In genomic region chr15:40915106-40915661, GRCh38 we compare ENCODE assay signal across 13 cellular contexts. TPM values are rescaled to one million over a fixed set of nuclear protein-coding genes. Genes with fewer than 3 reads are reported as not detected.
"Had no signal": no experiment of that assay in that cellular context is flagged by ENCODE, and none has a peak within 500 bp of the region (broad histone marks: within the 10 kb centered on the region; RNA-seq: fewer than 3 reads in every experiment).

No MANE protein-coding gene starts in this region.

- H3K4me3 ChIP-seq: cardiac muscle cell, thyroid gland, vagina had no signal

- DNase-seq: activated CD4-positive, alpha-beta T cell treated with anti-CD3 and anti-CD28 coated beads, Interleukin-2, amount 50 U/mL, for 1 hour; activated CD4-positive, CD25-positive, alpha-beta regulatory T cell; activated naive CD4-positive, alpha-beta T cell treated with anti-CD3 and anti-CD28 coated beads for 36 hours; activated T-cell treated with anti-CD3 and anti-CD28 coated beads for 4 hours; hippocampal formation; mesenchymal stem cell; stimulated activated CD4-positive, alpha-beta T cell treated with anti-CD3 and anti-CD28 coated beads, Interleukin-4, amount 100 ng/mL, for 4 hours; T-helper 17 cell; thyroid gland had no signal

- H3K27me3 ChIP-seq: thyroid gland, vagina had no signal

- H3K27ac ChIP-seq: cardiac muscle cell, vagina had no signal

- ATAC-seq: activated T-helper 17 cell treated with anti-CD3 and anti-CD28 coated beads, Interleukin-2, amount 50 U/mL, for 72 hours; natural killer cell treated with Interleukin-12 subunit alpha and Interleukin-12 subunit beta and Interleukin-15 and Interleukin-18, amount 100 ng/mL, for 72 hours; T-helper 17 cell had no signal

- H3K36me3 ChIP-seq: cardiac muscle cell, thyroid gland, vagina had no signal

- H3K9me3 ChIP-seq: thyroid gland, vagina had no signal

RNA-seq across cellular contexts. Expression of gene DLL4, which starts 14.0 kb away (rescaled TPM):
- total RNA-seq: activated T-helper 17 cell treated with anti-CD3 and anti-CD28 coated beads, Interleukin-2, amount 50 U/mL, for 72 hours; T-helper 17 cell had no signal
- polyA plus RNA-seq: cardiac muscle cell had no signal

RNA-seq across cellular contexts. Expression of gene RHOV, which starts 41.1 kb away (rescaled TPM):
- total RNA-seq: natural killer cell treated with Interleukin-12 subunit alpha and Interleukin-12 subunit beta and Interleukin-15 and Interleukin-18, amount 100 ng/mL, for 72 hours had no signal
